In the genomic region with DNA sequence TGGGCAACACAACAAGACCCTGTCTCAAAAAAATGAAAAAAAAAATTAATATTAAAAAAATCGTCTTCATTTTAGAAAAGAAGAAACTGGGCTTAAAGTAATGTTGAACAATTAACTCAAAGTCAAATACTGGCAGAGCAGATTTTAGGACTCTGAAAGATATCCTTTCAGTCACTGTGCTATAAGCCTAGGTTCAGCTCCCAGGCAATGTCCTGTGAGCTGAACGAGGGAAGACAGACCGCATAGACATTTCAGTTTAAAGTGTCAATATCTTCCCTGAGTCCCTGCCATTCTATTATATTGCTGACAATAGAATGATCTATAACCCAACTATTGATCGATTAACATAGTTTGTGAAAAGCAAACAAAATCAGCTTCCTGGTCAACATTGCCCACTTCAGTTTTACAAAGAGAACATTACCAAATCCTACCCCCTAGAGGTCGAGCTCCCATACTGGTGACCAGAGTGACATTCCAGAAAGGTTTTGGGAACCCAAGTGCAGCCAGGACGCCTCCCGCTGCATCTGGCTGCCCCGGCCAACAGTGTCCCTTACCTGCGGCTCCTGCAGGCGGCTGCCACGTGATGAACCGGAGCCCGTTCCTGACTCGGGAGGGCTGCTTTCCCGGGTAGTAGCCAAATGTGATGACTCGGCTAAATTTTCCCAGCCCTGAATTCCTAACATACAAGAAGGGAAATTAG, we compare ENCODE assay signal across 8 cellular contexts. TPM values are rescaled to one million over a fixed set of nuclear protein-coding genes. Genes with fewer than 3 reads are reported as not detected.
DNase-seq lines count a peak whose midpoint lies in the region; ATAC-seq, FAIRE-seq and TF ChIP-seq lines count a peak whose summit lies in the region.

No MANE protein-coding gene starts in this region.

- in situ Hi-C loops in brain microvascular endothelial cell (cut with HindIII; ENCODE audit: low pct_ligation_motif_present, low sequenced_read_pairs): no loop called here

- H3K79me2 ChIP-seq in Karpas-422 (ENCODE audit: low read length): no peaks in the 10 kb centered on the region

- H3K4me2 ChIP-seq in Karpas-422 (ENCODE audit: low read depth, low read length, poor library complexity, severe bottlenecking): peak overlapping the region; percentile 83

- DNase-seq in COLO668 (lab: John Stamatoyannopoulos, UW; ENCODE audit: unreplicated experiment) (peak; percentile 71), Karpas-422 (no peak), brain microvascular endothelial cell (no peak), kidney (peak; percentile 84), suprapubic skin (ENCODE audit: low spot score in 2 of 2) (no peak), NOMO-1 (lab: John Stamatoyannopoulos, UW; ENCODE audit: unreplicated experiment in 2 of 2) (no peak), GM12891 (ENCODE audit: insufficient read length, low spot score) (no peak)

- H3K27ac ChIP-seq in Karpas-422 (ENCODE audit: low read length): no peak overlapping the region
- H3K27ac ChIP-seq in brain microvascular endothelial cell: no peak overlapping the region
- H3K27ac ChIP-seq in kidney (ENCODE audit: low read depth in 2 of 2, low read length in 2 of 2): peak overlapping the region; percentile 18 to 22
- no peak overlapping the region for H3K27ac ChIP-seq in suprapubic skin

- no peaks in the 10 kb centered on the region for H3K36me3 ChIP-seq in Karpas-422 (ENCODE audit: insufficient read depth, low read length)
- no peaks in the 10 kb centered on the region for H3K36me3 ChIP-seq in brain microvascular endothelial cell (replicated peaks)
- H3K36me3 ChIP-seq in kidney (ENCODE audit: control insufficient read depth in 1 of 2, insufficient read depth in 2 of 2, low read length in 2 of 2): no peaks in the 10 kb centered on the region
- H3K36me3 ChIP-seq in suprapubic skin: no peaks in the 10 kb centered on the region

- H3K9ac ChIP-seq in Karpas-422 (ENCODE audit: low read length) (peak overlapping the region; percentile 43), kidney (ENCODE audit: low read length in 2 of 2) (peak overlapping the region in 1 of 2 donors; percentile 55)

- no peaks in the 10 kb centered on the region for H3K9me3 ChIP-seq in Karpas-422 (ENCODE audit: low read length)
- no peaks in the 10 kb centered on the region for H3K9me3 ChIP-seq in kidney (ENCODE audit: control insufficient read depth in 1 of 2, low read length in 2 of 2)
- H3K9me3 ChIP-seq in suprapubic skin: no peaks in the 10 kb centered on the region

- TF ChIP-seq POLR2A in suprapubic skin (IDR thresholded peaks at IDR 0.05): no peak
- TF ChIP-seq POLR2A in GM12891 (IDR thresholded peaks at IDR 0.05; ENCODE audit: low read depth, low read length): no peak

- TF ChIP-seq CTCF in brain microvascular endothelial cell (IDR thresholded peaks at IDR 0.05; ENCODE audit: low read depth, low read length, missing control alignments) (peak; percentile 34), kidney (IDR thresholded peaks at IDR 0.05; ENCODE audit: borderline replicate concordance, extremely low read depth, insufficient read depth) (no peak), suprapubic skin (IDR thresholded peaks at IDR 0.05) (no peak)

- TF ChIP-seq EP300 in suprapubic skin (IDR thresholded peaks at IDR 0.05): no peak

- H3K4me1 ChIP-seq in Karpas-422 (ENCODE audit: low read length) (peaks cover 60% of the 10 kb centered on the region), kidney (ENCODE audit: control insufficient read depth in 1 of 2, insufficient read depth in 1 of 2, low read depth in 1 of 2, low read length in 2 of 2) (peaks cover 16% of the 10 kb centered on the region in 2 donors), suprapubic skin (peaks cover 33% of the 10 kb centered on the region)

- H3K4me3 ChIP-seq in Karpas-422 (ENCODE audit: low read length): peak overlapping the region; percentile 62
- peak overlapping the region; percentile 35 for H3K4me3 ChIP-seq in brain microvascular endothelial cell (ENCODE audit: low read depth, low read length)
- peak overlapping the region; percentile 52 to 64 for H3K4me3 ChIP-seq in kidney (ENCODE audit: low read length in 2 of 2)
- H3K4me3 ChIP-seq in suprapubic skin: peak overlapping the region; percentile 41

- intact Hi-C loops in kidney (cut with DNase I): no loop called here

- H3K9me2 ChIP-seq in Karpas-422 (replicated peaks; ENCODE audit: insufficient read depth, low read length): no peaks in the 10 kb centered on the region

- H2AFZ ChIP-seq in Karpas-422 (ENCODE audit: low read length): peak overlapping the region; percentile 57

- H3K27me3 ChIP-seq in Karpas-422 (ENCODE audit: low read length) (no peaks in the 10 kb centered on the region), brain microvascular endothelial cell (replicated peaks) (no peaks in the 10 kb centered on the region), suprapubic skin (no peaks in the 10 kb centered on the region)

- WGBS in suprapubic skin: 25% methylated on average over 9 of the region's 16 CpGs

- ATAC-seq in GM18519 (IDR thresholded peaks at IDR 0.05; ENCODE audit: low FRiP score, unreplicated experiment): no peak

- no peak for FAIRE-seq in kidney (lab: Jason Lieb, UNC)
- FAIRE-seq in GM12891 (lab: Jason Lieb, UNC): no peak

- H4K20me1 ChIP-seq in Karpas-422 (ENCODE audit: insufficient read depth, low read depth, low read length): no peaks in the 10 kb centered on the region

TF ChIP-seq in GM12891, 5 proteins besides CTCF, POLR2A, EP300 and RAD21:
- TF ChIP-seq TAF1 (IDR thresholded peaks at IDR 0.05; ENCODE audit: low read depth, low read length) (no peak), SPI1 (IDR thresholded peaks at IDR 0.05; ENCODE audit: low read depth, low read length) (no peak), POU2F2 (IDR thresholded peaks at IDR 0.05; ENCODE audit: low read depth, low read length) (no peak), PAX5 (IDR thresholded peaks at IDR 0.05; ENCODE audit: insufficient read depth, low read length, severe bottlenecking) (no peak), POLR2AphosphoS5 (IDR thresholded peaks at IDR 0.05; ENCODE audit: low read depth, low read length) (no peak)

RNA-seq across cellular contexts. Expression of a gene that starts 0.6 kb away (rescaled TPM):
- 3.2 and 4.9 TPM in 2 replicates for total RNA-seq in Karpas-422 (2014; rRNA removed; shearing (Covaris generic); ENCODE audit: low replicate concordance)
- total RNA-seq in kidney (2.9 TPM), suprapubic skin (under 1 TPM in 2 of 4 donors, not detected in 2; 0.26 to 0.59 TPM)
- 6.9 TPM for polyA plus RNA-seq in kidney (ENCODE audit: insufficient read depth, low read depth, low replicate concordance)
- not detected for polyA plus RNA-seq in GM12891 (2012; ENCODE audit: low read depth, missing spikeins)

RNA-seq across cellular contexts. Expression of a gene that starts 59.7 kb away (rescaled TPM):
- 137 and 184 TPM in 2 replicates for total RNA-seq in Karpas-422 (2014; rRNA removed; shearing (Covaris generic); ENCODE audit: low replicate concordance)
- total RNA-seq in kidney (32.8 TPM), suprapubic skin (10 to 100 TPM; 18.7 to 29.3 (median 25.4) TPM)
- polyA plus RNA-seq in kidney (ENCODE audit: insufficient read depth, low read depth, low replicate concordance): 20.5 TPM
- 49.7 TPM for polyA plus RNA-seq in GM12891 (2012; ENCODE audit: low read depth, missing spikeins)

Comparison
In these comparisons a context has a peak if more than half of its experiments do, and no peak if none do; other contexts are left out.
1. DNase-seq: peak in COLO668 (single experiment) and kidney (single experiment); none in Karpas-422 (single experiment), brain microvascular endothelial cell (single experiment), suprapubic skin (0 of 2), NOMO-1 (0 of 2) and GM12891 (single experiment).
2. H3K27ac ChIP-seq: peak in kidney (2 of 2); none in Karpas-422 (single experiment), brain microvascular endothelial cell (single experiment) and suprapubic skin (single experiment).
3. Peak in every context shown above with its lines, with median percentiles within 50 percentile points of each other: H3K4me3 ChIP-seq.